Comparison of ENCODE assay signal across 35 cellular contexts in genomic region chr1:108847464-108847863, GRCh38. TPM values are rescaled to one million over a fixed set of nuclear protein-coding genes. Genes with fewer than 3 reads are reported as not detected.
DNase-seq lines count a peak whose midpoint lies in the region; ATAC-seq and TF ChIP-seq lines count a peak whose summit lies in the region.
"Had no signal": no experiment of that assay in that cellular context is flagged by ENCODE, and none has a peak within 500 bp of the region (broad histone marks: within the 10 kb centered on the region; RNA-seq: fewer than 3 reads in every experiment).

No MANE protein-coding gene starts in this region.

- intact Hi-C loops in psoas muscle (cut with DNase I): no loop called here

- H3K36me3 ChIP-seq in psoas muscle (ENCODE audit: insufficient read depth in 1 of 2, low read depth in 1 of 2) (no peaks in the 10 kb centered on the region), HAP-1 (replicated peaks) (no peaks in the 10 kb centered on the region)
- H3K36me3 ChIP-seq: esophagus squamous epithelium, heart left ventricle, left lung, spleen, thyroid gland had no signal

- H3K4me3 Mint-ChIP-seq in WTC11: no peak overlapping the region
- H3K4me3 Mint-ChIP-seq: activated T-cell treated with anti-CD3 and anti-CD28 coated beads, Interleukin-2, amount 50 U/mL, for 72 hours; CD4-positive, alpha-beta memory T cell; stimulated activated naive CD8-positive, alpha-beta T cell treated with anti-CD3 and anti-CD28 coated beads, Interleukin-15, Interleukin-2, amounts not matched to agents 100 ng/mL and 50 ng/mL, for 24 hours; T-helper 17 cell had no signal

- H3K27ac Mint-ChIP-seq in WTC11: 0 out of 2 replicates have a peak overlapping the region, but pooled peaks have one; percentile 31
- H3K27ac Mint-ChIP-seq: activated T-cell treated with anti-CD3 and anti-CD28 coated beads, Interleukin-2, amount 50 U/mL, for 72 hours; stimulated activated naive CD8-positive, alpha-beta T cell treated with anti-CD3 and anti-CD28 coated beads, Interleukin-15, Interleukin-2, amounts not matched to agents 100 ng/mL and 50 ng/mL, for 24 hours had no signal

- no peaks in the 10 kb centered on the region for H3K9me3 Mint-ChIP-seq in WTC11
- H3K9me3 Mint-ChIP-seq: activated T-cell treated with anti-CD3 and anti-CD28 coated beads, Interleukin-2, amount 50 U/mL, for 72 hours; CD4-positive, alpha-beta memory T cell; stimulated activated naive CD8-positive, alpha-beta T cell treated with anti-CD3 and anti-CD28 coated beads, Interleukin-15, Interleukin-2, amounts not matched to agents 100 ng/mL and 50 ng/mL, for 24 hours had no signal

- H3K27me3 ChIP-seq in psoas muscle (ENCODE audit: insufficient read depth in 3 of 3, low read length in 2 of 3) (no peaks in the 10 kb centered on the region), HAP-1 (ENCODE audit: low read depth) (no peaks in the 10 kb centered on the region)
- H3K27me3 ChIP-seq: body of pancreas, esophagus squamous epithelium, foreskin keratinocyte, heart left ventricle, left lung, spleen, thyroid gland had no signal

- H3K4me3 ChIP-seq in psoas muscle: no peak overlapping the region
- no peak overlapping the region for H3K4me3 ChIP-seq in HAP-1
- H3K4me3 ChIP-seq: body of pancreas, esophagus squamous epithelium, heart left ventricle, left lung, PC-9, spleen, thyroid gland had no signal

- no peak overlapping the region for H3K27ac ChIP-seq in psoas muscle
- H3K27ac ChIP-seq: body of pancreas, esophagus squamous epithelium, foreskin keratinocyte, heart left ventricle, left lung, PC-9, spleen, thyroid gland had no signal

- H3K27me3 Mint-ChIP-seq in WTC11 (ENCODE audit: low read depth): no peaks in the 10 kb centered on the region; the same call in 1 of the 2 replicates
- H3K27me3 Mint-ChIP-seq: CD4-positive, alpha-beta memory T cell had no signal

- in situ Hi-C loops in HAP-1 (cut with MboI; ENCODE audit: low sequenced_read_pairs): no loop called here

- CTCF ChIA-PET in WTC11 (lab: Charles Lee): no interaction called here

- ATAC-seq in WTC11 (no peak), psoas muscle (peak in 3 of 4 donors; percentile 64 to 77 (median 69)), HG02678 (IDR thresholded peaks at IDR 0.05; ENCODE audit: unreplicated experiment) (no peak)
- ATAC-seq: activated CD4-positive, CD25-positive, alpha-beta regulatory T cell treated with anti-CD3 and anti-CD28 coated beads, Interleukin-2, amount 50 U/mL, for 24 hours; activated T-cell treated with anti-CD3 and anti-CD28 coated beads, Interleukin-2, amount 50 U/mL, for 72 hours; body of pancreas; foreskin keratinocyte; HCT116; heart left ventricle; HepG2; left lung; right cardiac atrium; SK-N-SH treated with all-trans-retinoic acid at 6 μM for 48 hours; T-helper 17 cell had no signal

- DNase-seq in NCI-H2196 (lab: John Stamatoyannopoulos, UW; ENCODE audit: unreplicated experiment) (peak; percentile 25), NCI-H2196 treated with DMSO at 0.1 percent for 48 hours (lab: John Stamatoyannopoulos, UW; ENCODE audit: unreplicated experiment) (no peak), NCI-H1105 (lab: John Stamatoyannopoulos, UW) (peak; percentile 37), WTC11 (ENCODE audit: low spot score) (no peak), psoas muscle (no peak), HAP-1 (ENCODE audit: low spot score in 2 of 2) (no peak)
- DNase-seq in activated effector memory CD4-positive, alpha-beta T cell treated with Interleukin-2 at 50 U/mL for 16 hours: no peak
- DNase-seq: activated CD4-positive, alpha-beta T cell treated with anti-CD3 and anti-CD28 coated beads, Interleukin-2, amount 50 U/mL, for 48 hours; activated naive CD4-positive, alpha-beta T cell treated with anti-CD3 and anti-CD28 coated beads, Interleukin-2, amount 50 U/mL, for 16 hours; activated T-cell treated with anti-CD3 and anti-CD28 coated beads, Interleukin-2, amount 50 U/mL, for 72 hours; AML-193; body of pancreas; CD4-positive, alpha-beta memory T cell; esophagus squamous epithelium; foreskin keratinocyte; heart left ventricle; islet precursor cell; Kasumi-1; left lung; mesenchymal stem cell; MV-4-11; NCI-H187; NCI-H510A treated with DMSO at 0.1 percent for 48 hours; PC-9; right cardiac atrium; spleen; stimulated activated CD4-positive, alpha-beta T cell treated with anti-CD3 and anti-CD28 coated beads, Interleukin-2, amount 100 ng/mL, for 24 hours; T-helper 17 cell; thyroid gland had no signal

- H3K9me3 ChIP-seq in psoas muscle (no peaks in the 10 kb centered on the region), HAP-1 (no peaks in the 10 kb centered on the region)
- H3K9me3 ChIP-seq: body of pancreas, esophagus squamous epithelium, heart left ventricle, left lung, spleen, thyroid gland had no signal

- WGBS in psoas muscle, 3 donors: 32 to 50% (median 33%) methylated on average over 1 of the region's 1 CpG

- peaks cover 7% of the 10 kb centered on the region for H3K4me1 Mint-ChIP-seq in WTC11

- no peaks in the 10 kb centered on the region for H3K36me3 Mint-ChIP-seq in WTC11
- H3K36me3 Mint-ChIP-seq: CD4-positive, alpha-beta memory T cell had no signal

- TF ChIP-seq CTCF in WTC11 (IDR thresholded peaks at IDR 0.05): no peak
- TF ChIP-seq CTCF in psoas muscle (IDR thresholded peaks at IDR 0.05): no peak

- H3K4me1 ChIP-seq in psoas muscle (no peaks in the 10 kb centered on the region), HAP-1 (no peaks in the 10 kb centered on the region)
- H3K4me1 ChIP-seq: body of pancreas, thyroid gland had no signal

- POLR2A ChIA-PET in WTC11 (lab: Charles Lee): interaction anchor here (0.8 kb wide), 1 partner anchor 253 kb away, joined by 8 read pairs; no protein-coding TSS in a partner anchor

TF ChIP-seq in WTC11, 78 proteins besides CTCF, POLR2A, EP300 and RAD21 (continues in another document):
- no peak for TF ChIP-seq ELF4 (CRISPR knock-in tag; IDR thresholded peaks at IDR 0.05; ENCODE audit: low read depth)
- no peak for TF ChIP-seq E2F4 (CRISPR knock-in tag; IDR thresholded peaks at IDR 0.05; ENCODE audit: borderline replicate concordance, low read depth)
- TF ChIP-seq, protein P1, sequence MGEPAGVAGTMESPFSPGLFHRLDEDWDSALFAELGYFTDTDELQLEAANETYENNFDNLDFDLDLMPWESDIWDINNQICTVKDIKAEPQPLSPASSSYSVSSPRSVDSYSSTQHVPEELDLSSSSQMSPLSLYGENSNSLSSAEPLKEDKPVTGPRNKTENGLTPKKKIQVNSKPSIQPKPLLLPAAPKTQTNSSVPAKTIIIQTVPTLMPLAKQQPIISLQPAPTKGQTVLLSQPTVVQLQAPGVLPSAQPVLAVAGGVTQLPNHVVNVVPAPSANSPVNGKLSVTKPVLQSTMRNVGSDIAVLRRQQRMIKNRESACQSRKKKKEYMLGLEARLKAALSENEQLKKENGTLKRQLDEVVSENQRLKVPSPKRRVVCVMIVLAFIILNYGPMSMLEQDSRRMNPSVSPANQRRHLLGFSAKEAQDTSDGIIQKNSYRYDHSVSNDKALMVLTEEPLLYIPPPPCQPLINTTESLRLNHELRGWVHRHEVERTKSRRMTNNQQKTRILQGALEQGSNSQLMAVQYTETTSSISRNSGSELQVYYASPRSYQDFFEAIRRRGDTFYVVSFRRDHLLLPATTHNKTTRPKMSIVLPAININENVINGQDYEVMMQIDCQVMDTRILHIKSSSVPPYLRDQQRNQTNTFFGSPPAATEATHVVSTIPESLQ (CRISPR knock-in tag; IDR thresholded peaks at IDR 0.05): no peak
- TF ChIP-seq, protein P2, sequence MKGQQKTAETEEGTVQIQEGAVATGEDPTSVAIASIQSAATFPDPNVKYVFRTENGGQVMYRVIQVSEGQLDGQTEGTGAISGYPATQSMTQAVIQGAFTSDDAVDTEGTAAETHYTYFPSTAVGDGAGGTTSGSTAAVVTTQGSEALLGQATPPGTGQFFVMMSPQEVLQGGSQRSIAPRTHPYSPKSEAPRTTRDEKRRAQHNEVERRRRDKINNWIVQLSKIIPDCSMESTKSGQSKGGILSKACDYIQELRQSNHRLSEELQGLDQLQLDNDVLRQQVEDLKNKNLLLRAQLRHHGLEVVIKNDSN (CRISPR knock-in tag; IDR thresholded peaks at IDR 0.05): no peak
- TF ChIP-seq ERG (CRISPR knock-in tag; IDR thresholded peaks at IDR 0.05): no peak
- no peak for TF ChIP-seq CBFB (CRISPR knock-in tag; IDR thresholded peaks at IDR 0.05; ENCODE audit: low read depth)

RNA-seq across cellular contexts. Expression of gene AKNAD1, which starts 9.4 kb away (rescaled TPM):
- not detected in 3 replicates for total RNA-seq in WTC11 (2021)
- total RNA-seq in psoas muscle: 1 to 10 TPM in 2 of 4 donors, under 1 TPM in 2; 0.47 to 2.1 (median 0.91) TPM
- polyA plus RNA-seq in psoas muscle: 1 to 10 TPM in 1 of 3 donors, under 1 TPM in 2; 0.14 to 1.1 (median 0.51) TPM
- total RNA-seq: activated T-cell treated with anti-CD3 and anti-CD28 coated beads, Interleukin-2, amount 50 U/mL, for 72 hours; body of pancreas; CD4-positive, alpha-beta memory T cell; HepG2; left lung; PC-9; right cardiac atrium; spleen; T-helper 17 cell had no signal
- polyA plus RNA-seq: CD4-positive, alpha-beta memory T cell; HepG2; right cardiac atrium had no signal

RNA-seq across cellular contexts. Expression of gene GPSM2, which starts 29.3 kb away (rescaled TPM):
- 18.4 to 23.7 TPM (median 22.6 TPM) in 3 replicates for total RNA-seq in WTC11 (2021)
- 10 to 100 TPM; 26.4 to 84.0 (median 55.9) TPM for total RNA-seq in psoas muscle
- 10 to 100 TPM in 2 of 3 donors, 1 to 10 TPM in 1; 3.5 to 36.0 (median 17.5) TPM for polyA plus RNA-seq in psoas muscle

Comparison
In these comparisons a context has a peak if more than half of its experiments do, and no peak if none do; other contexts are left out.
1. DNase-seq: peak in NCI-H2196 (single experiment) and NCI-H1105 (single experiment); none in NCI-H2196 treated with DMSO at 0.1 percent for 48 hours (single experiment), WTC11 (single experiment), psoas muscle (0 of 2), HAP-1 (0 of 2) and activated effector memory CD4-positive, alpha-beta T cell treated with Interleukin-2 at 50 U/mL for 16 hours (single experiment).
2. ATAC-seq: peak in psoas muscle (3 of 4); none in WTC11 (single experiment) and HG02678 (single experiment).